Comparison of ENCODE assay signal across 22 cellular contexts in the genomic region with DNA sequence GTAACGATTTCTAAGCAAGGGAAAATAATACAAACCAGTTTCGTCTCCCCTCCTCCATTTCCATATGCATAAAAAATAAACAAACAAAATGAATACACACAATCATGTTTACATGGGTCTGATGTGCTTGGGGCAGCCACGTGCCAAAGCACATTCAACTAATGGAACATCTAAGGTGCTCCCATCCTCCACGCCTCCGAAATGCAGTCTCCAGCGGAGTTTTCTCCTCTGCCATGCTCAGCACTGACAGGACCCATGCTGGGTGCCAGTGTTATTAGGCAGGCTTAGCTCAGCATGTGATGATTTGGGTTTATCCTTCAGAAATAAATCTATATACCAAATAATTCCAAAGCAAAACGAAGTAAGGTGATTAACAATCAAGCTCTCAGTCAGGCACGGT.
DNase-seq lines count a peak whose midpoint lies in the region; ATAC-seq and TF ChIP-seq lines count a peak whose summit lies in the region.
"Had no signal": no experiment of that assay in that cellular context is flagged by ENCODE, and none has a peak within 500 bp of the region (broad histone marks: within the 10 kb centered on the region; RNA-seq: fewer than 3 reads in every experiment).

No MANE protein-coding gene starts in this region.

- no peak overlapping the region for H3K27ac ChIP-seq in neural progenitor cell
- H3K27ac ChIP-seq in upper lobe of right lung = no peak overlapping the region
- H3K27ac ChIP-seq: A549; BLaER1 treated with 17β-estradiol and CSF1 and Interleukin-3, amounts not matched to agents 10 nM and 100 nM had no signal

- H3K4me3 ChIP-seq in H7 (ENCODE audit: insufficient read depth, low read depth, low read length) (no peak overlapping the region), neural progenitor cell (no peak overlapping the region), upper lobe of right lung (no peak overlapping the region)
- H3K4me3 ChIP-seq: A549; BLaER1 treated with 17β-estradiol and CSF1 and Interleukin-3, amounts not matched to agents 10 nM and 100 nM; GM12878; HAP-1 had no signal

- H4K20me1 ChIP-seq in neural progenitor cell (ENCODE audit: low read depth) = no peaks in the 10 kb centered on the region
- H4K20me1 ChIP-seq: BLaER1 treated with 17β-estradiol and CSF1 and Interleukin-3, amounts not matched to agents 10 nM and 100 nM had no signal

- no peaks in the 10 kb centered on the region for H3K9me3 ChIP-seq in neural progenitor cell (ENCODE audit: low read depth)
- no peaks in the 10 kb centered on the region for H3K9me3 ChIP-seq in upper lobe of right lung
- H3K9me3 ChIP-seq: A549; BE2C; BLaER1 treated with 17β-estradiol and CSF1 and Interleukin-3, amounts not matched to agents 10 nM and 100 nM; HAP-1 had no signal

- ATAC-seq in WTC11 = no peak
- no peak for ATAC-seq in upper lobe of right lung
- ATAC-seq in HG02852 (IDR thresholded peaks at IDR 0.05; ENCODE audit: unreplicated experiment) = no peak
- ATAC-seq: A549, GM12878 had no signal

- no peak overlapping the region for H3K4me2 ChIP-seq in neural progenitor cell
- H3K4me2 ChIP-seq: A549; BLaER1 treated with 17β-estradiol and CSF1 and Interleukin-3, amounts not matched to agents 10 nM and 100 nM had no signal

- H3K27me3 Mint-ChIP-seq in WTC11 (ENCODE audit: low read depth) (peaks cover 78% of the 10 kb centered on the region), neural progenitor cell (ENCODE audit: insufficient read depth, low read depth) (peaks cover 9% of the 10 kb centered on the region)
- H3K27me3 Mint-ChIP-seq: CD8-positive, alpha-beta memory T cell had no signal

- DNase-seq in H7 (peak; percentile 30), WTC11 (ENCODE audit: low spot score) (no peak), neural progenitor cell (ENCODE audit: low spot score) (peak; percentile 34), upper lobe of right lung (no peak)
- DNase-seq in activated naive CD4-positive, alpha-beta T cell treated with anti-CD3 and anti-CD28 coated beads, Interleukin-2, amount 50 U/mL, for 16 hours = no peak
- no peak for DNase-seq in stimulated activated CD4-positive, alpha-beta T cell treated with anti-CD3 and anti-CD28 coated beads, Interleukin-4, amount 100 ng/mL, for 1 hour
- DNase-seq: 8988T; ACHN; AML-193; BE2C; CD4-positive, alpha-beta T cell; CD8-positive, alpha-beta memory T cell; DMS 273 treated with DMSO at 0.1 percent for 48 hours; DMS79; EL; GDM1 had no signal

- H3K4me3 Mint-ChIP-seq in WTC11 (no peak overlapping the region), neural progenitor cell (no peak overlapping the region)
- H3K4me3 Mint-ChIP-seq: CD14-positive monocyte; CD4-positive, alpha-beta T cell; CD8-positive, alpha-beta memory T cell had no signal

- no peaks in the 10 kb centered on the region for H3K36me3 Mint-ChIP-seq in WTC11
- H3K36me3 Mint-ChIP-seq in neural progenitor cell = no peaks in the 10 kb centered on the region
- H3K36me3 Mint-ChIP-seq: CD14-positive monocyte; CD8-positive, alpha-beta memory T cell had no signal

- CTCF ChIA-PET in WTC11 (lab: Charles Lee) = interaction anchor here (1.4 kb wide), 2 partner anchors 21 to 60 kb away, joined by 3 to 6 read pairs; no protein-coding TSS in a partner anchor

- H3K4me1 Mint-ChIP-seq in WTC11 (peaks cover 39% of the 10 kb centered on the region), neural progenitor cell (peaks cover 39% of the 10 kb centered on the region)
- H3K4me1 Mint-ChIP-seq: CD14-positive monocyte; CD8-positive, alpha-beta memory T cell had no signal

- peaks cover 8% of the 10 kb centered on the region for H3F3A ChIP-seq in neural progenitor cell (ENCODE audit: low read depth)

- TF ChIP-seq CTCF in WTC11 (IDR thresholded peaks at IDR 0.05) (no peak), neural progenitor cell (IDR thresholded peaks at IDR 0.05) (no peak), upper lobe of right lung (IDR thresholded peaks at IDR 0.05) (no peak)

- POLR2A ChIA-PET in WTC11 (lab: Charles Lee) = interaction anchor here (0.6 to 0.7 kb wide), 2 partner anchors 19 to 75 kb away, joined by 5 to 6 read pairs; no protein-coding TSS in a partner anchor

- H3K27ac Mint-ChIP-seq in WTC11 (no peak overlapping the region), neural progenitor cell (no peak overlapping the region)
- H3K27ac Mint-ChIP-seq: CD14-positive monocyte; CD4-positive, alpha-beta T cell; CD8-positive, alpha-beta memory T cell had no signal

- no peak overlapping the region for H2AFZ ChIP-seq in neural progenitor cell (replicated peaks)

- H3K79me2 ChIP-seq in neural progenitor cell (ENCODE audit: low read depth) = no peaks in the 10 kb centered on the region

- H3K9me3 Mint-ChIP-seq in WTC11 (0 out of 2 replicates have a peak, but pooled peaks cover 3% of the 10 kb centered on the region), neural progenitor cell (no peaks in the 10 kb centered on the region)
- H3K9me3 Mint-ChIP-seq: CD4-positive, alpha-beta T cell had no signal

- H3K4me1 ChIP-seq in neural progenitor cell = peaks cover 31% of the 10 kb centered on the region
- no peaks in the 10 kb centered on the region for H3K4me1 ChIP-seq in upper lobe of right lung
- H3K4me1 ChIP-seq: A549; BE2C; BLaER1 treated with 17β-estradiol and CSF1 and Interleukin-3, amounts not matched to agents 10 nM and 100 nM; HAP-1 had no signal

- H3K27me3 ChIP-seq in H7 (ENCODE audit: control insufficient read depth, insufficient read depth, low read length) (no peaks in the 10 kb centered on the region; the same call in 1 of the 2 replicates), neural progenitor cell (peaks cover 21% of the 10 kb centered on the region), upper lobe of right lung (no peaks in the 10 kb centered on the region)
- H3K27me3 ChIP-seq: BE2C; BLaER1 treated with 17β-estradiol and CSF1 and Interleukin-3, amounts not matched to agents 10 nM and 100 nM had no signal

- intact Hi-C loops in upper lobe of right lung (cut with DNase I) = no loop called here

- no peak overlapping the region for H3K9ac ChIP-seq in neural progenitor cell
- H3K9ac ChIP-seq: BLaER1 treated with 17β-estradiol and CSF1 and Interleukin-3, amounts not matched to agents 10 nM and 100 nM had no signal

- H3K36me3 ChIP-seq in H7 (replicated peaks; ENCODE audit: control insufficient read depth, insufficient read depth, low read length) = no peaks in the 10 kb centered on the region
- H3K36me3 ChIP-seq in neural progenitor cell = no peaks in the 10 kb centered on the region
- H3K36me3 ChIP-seq in upper lobe of right lung = no peaks in the 10 kb centered on the region
- H3K36me3 ChIP-seq: BE2C; BLaER1 treated with 17β-estradiol and CSF1 and Interleukin-3, amounts not matched to agents 10 nM and 100 nM; HAP-1 had no signal

TF ChIP-seq in WTC11, 78 proteins besides CTCF, POLR2A, EP300 and RAD21:
- TF ChIP-seq ZNF423 (CRISPR knock-in tag; IDR thresholded peaks at IDR 0.05) (0 out of 2 replicates have a peak, but pooled peaks have one; percentile 24), ELF4 (CRISPR knock-in tag; IDR thresholded peaks at IDR 0.05; ENCODE audit: low read depth) (no peak)
TF ChIP-seq in WTC11: peak in this region for 1.

Comparison
In these comparisons a context has a peak if more than half of its experiments do, and no peak if none do; other contexts are left out.
1. DNase-seq: peak in H7 (single experiment) and neural progenitor cell (single experiment); none in WTC11 (single experiment), upper lobe of right lung (single experiment), activated naive CD4-positive, alpha-beta T cell treated with anti-CD3 and anti-CD28 coated beads, Interleukin-2, amount 50 U/mL, for 16 hours (single experiment) and stimulated activated CD4-positive, alpha-beta T cell treated with anti-CD3 and anti-CD28 coated beads, Interleukin-4, amount 100 ng/mL, for 1 hour (single experiment).